Comparison of ENCODE assay signal across 21 cellular contexts in the genomic region with DNA sequence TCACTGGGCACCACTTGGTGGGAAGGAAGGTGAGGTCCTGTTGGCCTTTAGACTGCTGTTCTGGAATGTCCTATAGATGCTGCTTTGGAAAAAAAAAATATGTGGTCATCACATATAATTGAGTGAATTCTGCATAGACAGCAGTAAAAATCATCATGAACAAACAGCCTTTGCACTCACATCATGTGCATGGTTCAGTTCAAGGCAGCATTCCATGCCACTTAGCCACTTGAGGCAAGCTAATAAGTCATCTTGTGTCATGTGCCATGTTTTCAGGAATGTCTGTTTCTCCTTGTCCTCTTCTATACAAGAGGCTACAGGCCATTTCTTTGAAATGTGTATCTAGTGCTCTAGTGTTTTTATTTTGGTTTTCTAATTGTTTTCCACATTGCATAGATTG. TPM values are rescaled to one million over a fixed set of nuclear protein-coding genes. Genes with fewer than 3 reads are reported as not detected.
DNase-seq lines count a peak whose midpoint lies in the region; ATAC-seq, FAIRE-seq and TF ChIP-seq lines count a peak whose summit lies in the region.
"Had no signal": no experiment of that assay in that cellular context is flagged by ENCODE, and none has a peak within 500 bp of the region (broad histone marks: within the 10 kb centered on the region; RNA-seq: fewer than 3 reads in every experiment).

No MANE protein-coding gene starts in this region.

- no peaks in the 10 kb centered on the region for H3K36me3 ChIP-seq in bronchial epithelial cell (ENCODE audit: control insufficient read depth, insufficient read depth, low read length)
- H3K36me3 ChIP-seq: SJCRH30, tibial nerve had no signal

- FAIRE-seq in bronchial epithelial cell (lab: Jason Lieb, UNC): peak; percentile 32
- FAIRE-seq: endothelial cell of umbilical vein, TTC549 had no signal

- H3K27me3 ChIP-seq in bronchial epithelial cell (ENCODE audit: control insufficient read depth, insufficient read depth, low read length): no peaks in the 10 kb centered on the region
- H3K27me3 ChIP-seq: SJCRH30, tibial nerve had no signal

- DNase-seq in AG10803 (ENCODE audit: low read depth) (peak; percentile 76), HT1080 (ENCODE audit: low read depth) (peak; percentile 33), bronchial epithelial cell (ENCODE audit: low read depth) (peak; percentile 75), kidney tubule cell (ENCODE audit: low spot score) (peak; percentile 87), midbrain (lab: John Stamatoyannopoulos, UW) (no peak)
- no peak for DNase-seq in activated CD4-positive, alpha-beta T cell treated with anti-CD3 and anti-CD28 coated beads for 48 hours
- DNase-seq: activated naive CD8-positive, alpha-beta T cell treated with anti-CD3 and anti-CD28 coated beads, Interleukin-2, amount 10 ng/mL, durations not matched to agents 7 days and 5 days; activated T-cell treated with anti-CD3 and anti-CD28 coated beads, Interleukin-2, amount 50 U/mL, for 24 hours; AML-193; cerebellar nuclear complex; GOT3; NCI-H1092 treated with DMSO at 0.1 percent for 48 hours; NCI-H345; SJCRH30; stimulated activated CD4-positive, alpha-beta T cell treated with anti-CD3 and anti-CD28 coated beads, Interleukin-2, amount 100 ng/mL, for 24 hours had no signal

- H3K4me3 ChIP-seq in AG10803 (ENCODE audit: low read length) (no peak overlapping the region), bronchial epithelial cell (ENCODE audit: low read depth, low read length) (no peak overlapping the region)
- H3K4me3 ChIP-seq: SJCRH30, tibial nerve had no signal

- no peak for ATAC-seq in HG02642 (IDR thresholded peaks at IDR 0.05; ENCODE audit: poor library complexity, unreplicated experiment)
- ATAC-seq in GM18873 (IDR thresholded peaks at IDR 0.05; ENCODE audit: low FRiP score, unreplicated experiment): no peak
- ATAC-seq: natural killer cell treated with Interleukin-12 subunit alpha and Interleukin-12 subunit beta and Interleukin-15 and Interleukin-18, amount 100 ng/mL, for 72 hours had no signal

- no peak for TF ChIP-seq CTCF in AG10803 (conservative IDR thresholded peaks at IDR 0.05; ENCODE audit: low read length)
- TF ChIP-seq CTCF in bronchial epithelial cell (IDR thresholded peaks at IDR 0.05; ENCODE audit: insufficient read depth, low read length, severe bottlenecking): no peak

RNA-seq across cellular contexts. Expression of gene TSC22D1, which starts 43.9 kb away (rescaled TPM):
- 114 and 148 TPM in 2 replicates for total RNA-seq in HT1080 (2014; rRNA removed; shearing (Covaris generic))
- 96.5 and 120 TPM in 2 replicates for polyA plus RNA-seq in HT1080 (2015; cell fraction: cytosol; rRNA removed)
- polyA plus RNA-seq in HT1080 (2015; cell fraction: nucleus; rRNA removed): 101 and 102 TPM in 2 replicates
- 67.3 and 70.8 TPM in 2 replicates for total RNA-seq in bronchial epithelial cell

Comparison
In these comparisons a context has a peak if more than half of its experiments do, and no peak if none do; other contexts are left out.
1. DNase-seq: peak in AG10803 (single experiment), HT1080 (single experiment), bronchial epithelial cell (single experiment) and kidney tubule cell (single experiment); none in activated CD4-positive, alpha-beta T cell treated with anti-CD3 and anti-CD28 coated beads for 48 hours (single experiment) and midbrain (single experiment).